In genomic region chr17:55304171-55304859, GRCh38 we compare ENCODE assay signal across 1 cellular context.
TF ChIP-seq lines count a peak whose summit lies in the region.

No MANE protein-coding gene starts in this region.

TF ChIP-seq in HepG2, 621 proteins besides CTCF, POLR2A, EP300 and RAD21 (continued from another document and continues in another):
- TF ChIP-seq REPIN1 (CRISPR knock-in tag; IDR thresholded peaks at IDR 0.05; ENCODE audit: borderline replicate concordance, low read depth) (no peak), ZNF580 (CRISPR knock-in tag; IDR thresholded peaks at IDR 0.05; ENCODE audit: borderline replicate concordance, low read depth) (no peak), RXRA (CRISPR knock-in tag; IDR thresholded peaks at IDR 0.05) (0 out of 2 replicates have a peak, but pooled peaks have one; percentile 50), FOSL2 (CRISPR knock-in tag; IDR thresholded peaks at IDR 0.05) (no peak; the same call in 1 of the 2 replicates), ADNP (CRISPR knock-in tag; IDR thresholded peaks at IDR 0.05) (no peak), EHMT2 (IDR thresholded peaks at IDR 0.05; ENCODE audit: borderline replicate concordance, low read depth, low read length) (no peak), GFI1 (CRISPR knock-in tag; IDR thresholded peaks at IDR 0.05; ENCODE audit: borderline replicate concordance) (no peak), TSC22D2 (CRISPR knock-in tag; IDR thresholded peaks at IDR 0.05; ENCODE audit: borderline replicate concordance) (no peak), NCOA2 (CRISPR knock-in tag; IDR thresholded peaks at IDR 0.05) (no peak), CBX2 (IDR thresholded peaks at IDR 0.05; ENCODE audit: low read depth, low read length) (no peak), CBX2 (CRISPR knock-in tag; IDR thresholded peaks at IDR 0.05; ENCODE audit: low read depth) (no peak), MAF1 (CRISPR knock-in tag; IDR thresholded peaks at IDR 0.05; ENCODE audit: borderline replicate concordance) (no peak), SSRP1 (CRISPR knock-in tag; IDR thresholded peaks at IDR 0.05) (peak; percentile 65; the same call in 1 of the 2 replicates), ZNF720 (CRISPR knock-in tag; IDR thresholded peaks at IDR 0.05) (no peak), BCL6 (CRISPR knock-in tag; IDR thresholded peaks at IDR 0.05) (no peak), IRX3 (CRISPR knock-in tag; IDR thresholded peaks at IDR 0.05; ENCODE audit: borderline replicate concordance, low read depth) (no peak), TARDBP (CRISPR knock-in tag; IDR thresholded peaks at IDR 0.05) (no peak), ZNF724P (CRISPR knock-in tag; IDR thresholded peaks at IDR 0.05; ENCODE audit: borderline replicate concordance) (no peak), GABPA (IDR thresholded peaks at IDR 0.05; ENCODE audit: low read depth, low read length) (no peak), GABPA (CRISPR knock-in tag; IDR thresholded peaks at IDR 0.05; ENCODE audit: low read depth) (no peak), SKIL (CRISPR knock-in tag; IDR thresholded peaks at IDR 0.05; ENCODE audit: borderline replicate concordance) (no peak), ZNF564 (CRISPR knock-in tag; IDR thresholded peaks at IDR 0.05) (no peak), ZNF569 (CRISPR knock-in tag; IDR thresholded peaks at IDR 0.05; ENCODE audit: borderline replicate concordance) (no peak), ZNF562 (CRISPR knock-in tag; IDR thresholded peaks at IDR 0.05; ENCODE audit: borderline replicate concordance) (no peak), ZNF761 (CRISPR knock-in tag; conservative IDR thresholded peaks at IDR 0.05) (peak; percentile 83), KAT8 (CRISPR knock-in tag; IDR thresholded peaks at IDR 0.05) (no peak), SP1 (IDR thresholded peaks at IDR 0.05) (no peak), SP1 (CRISPR knock-in tag; IDR thresholded peaks at IDR 0.05) (no peak), ZC3H4 (CRISPR knock-in tag; IDR thresholded peaks at IDR 0.05; ENCODE audit: borderline replicate concordance) (no peak), ZNF740 (CRISPR knock-in tag; IDR thresholded peaks at IDR 0.05) (no peak), TEAD2 (CRISPR knock-in tag; IDR thresholded peaks at IDR 0.05) (no peak), FOXO1 (CRISPR knock-in tag; IDR thresholded peaks at IDR 0.05) (no peak), ZNF619 (CRISPR knock-in tag; IDR thresholded peaks at IDR 0.05) (peak; percentile 77; the same call in 1 of the 2 replicates), ZNF768 (CRISPR knock-in tag; IDR thresholded peaks at IDR 0.05) (no peak), PHF21A (CRISPR knock-in tag; IDR thresholded peaks at IDR 0.05) (no peak), ZBTB1 (CRISPR knock-in tag; IDR thresholded peaks at IDR 0.05; ENCODE audit: borderline replicate concordance) (no peak), NFAT5 (CRISPR knock-in tag; IDR thresholded peaks at IDR 0.05) (no peak), SP5 (CRISPR knock-in tag; IDR thresholded peaks at IDR 0.05; ENCODE audit: borderline replicate concordance, low read depth) (no peak), ZNF598 (CRISPR knock-in tag; IDR thresholded peaks at IDR 0.05; ENCODE audit: borderline replicate concordance) (no peak; the same call in 1 of the 2 replicates), PCBP1 (IDR thresholded peaks at IDR 0.05; ENCODE audit: borderline replicate concordance, low read depth, low read length) (no peak), ZBTB43 (CRISPR knock-in tag; conservative IDR thresholded peaks at IDR 0.05) (no peak), AGO1 (IDR thresholded peaks at IDR 0.05; ENCODE audit: low read depth, low read length, poor library complexity, severe bottlenecking) (no peak), JDP2 (CRISPR knock-in tag; IDR thresholded peaks at IDR 0.05; ENCODE audit: borderline replicate concordance) (no peak)
- TF ChIP-seq, protein P1, sequence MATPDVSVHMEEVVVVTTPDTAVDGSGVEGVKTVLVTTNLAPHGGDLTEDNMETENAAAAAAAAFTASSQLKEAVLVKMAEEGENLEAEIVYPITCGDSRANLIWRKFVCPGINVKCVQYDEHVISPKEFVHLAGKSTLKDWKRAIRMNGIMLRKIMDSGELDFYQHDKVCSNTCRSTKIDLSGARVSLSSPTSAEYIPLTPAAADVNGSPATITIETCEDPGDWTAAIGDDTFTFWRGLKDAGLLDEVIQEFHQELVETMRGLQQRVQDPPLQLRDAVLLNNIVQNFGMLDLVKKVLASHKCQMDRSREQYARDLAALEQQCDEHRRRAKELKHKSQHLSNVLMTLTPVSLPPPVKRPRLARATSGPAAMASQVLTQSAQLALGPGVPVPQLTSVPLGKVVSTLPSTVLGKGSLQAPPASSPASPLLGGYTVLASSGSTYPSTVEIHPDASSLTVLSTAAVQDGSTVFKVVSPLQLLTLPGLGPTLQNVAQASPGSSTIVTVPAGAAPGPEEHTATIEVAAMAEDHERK (CRISPR knock-in tag; IDR thresholded peaks at IDR 0.05; ENCODE audit: low read depth): no peak
- TF ChIP-seq, protein P2, sequence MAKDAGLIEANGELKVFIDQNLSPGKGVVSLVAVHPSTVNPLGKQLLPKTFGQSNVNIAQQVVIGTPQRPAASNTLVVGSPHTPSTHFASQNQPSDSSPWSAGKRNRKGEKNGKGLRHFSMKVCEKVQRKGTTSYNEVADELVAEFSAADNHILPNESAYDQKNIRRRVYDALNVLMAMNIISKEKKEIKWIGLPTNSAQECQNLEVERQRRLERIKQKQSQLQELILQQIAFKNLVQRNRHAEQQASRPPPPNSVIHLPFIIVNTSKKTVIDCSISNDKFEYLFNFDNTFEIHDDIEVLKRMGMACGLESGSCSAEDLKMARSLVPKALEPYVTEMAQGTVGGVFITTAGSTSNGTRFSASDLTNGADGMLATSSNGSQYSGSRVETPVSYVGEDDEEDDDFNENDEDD (CRISPR knock-in tag; IDR thresholded peaks at IDR 0.05; ENCODE audit: borderline replicate concordance): no peak
- TF ChIP-seq, protein P3, sequence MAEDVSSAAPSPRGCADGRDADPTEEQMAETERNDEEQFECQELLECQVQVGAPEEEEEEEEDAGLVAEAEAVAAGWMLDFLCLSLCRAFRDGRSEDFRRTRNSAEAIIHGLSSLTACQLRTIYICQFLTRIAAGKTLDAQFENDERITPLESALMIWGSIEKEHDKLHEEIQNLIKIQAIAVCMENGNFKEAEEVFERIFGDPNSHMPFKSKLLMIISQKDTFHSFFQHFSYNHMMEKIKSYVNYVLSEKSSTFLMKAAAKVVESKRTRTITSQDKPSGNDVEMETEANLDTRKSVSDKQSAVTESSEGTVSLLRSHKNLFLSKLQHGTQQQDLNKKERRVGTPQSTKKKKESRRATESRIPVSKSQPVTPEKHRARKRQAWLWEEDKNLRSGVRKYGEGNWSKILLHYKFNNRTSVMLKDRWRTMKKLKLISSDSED (CRISPR knock-in tag; IDR thresholded peaks at IDR 0.05): no peak
- TF ChIP-seq, protein P4, sequence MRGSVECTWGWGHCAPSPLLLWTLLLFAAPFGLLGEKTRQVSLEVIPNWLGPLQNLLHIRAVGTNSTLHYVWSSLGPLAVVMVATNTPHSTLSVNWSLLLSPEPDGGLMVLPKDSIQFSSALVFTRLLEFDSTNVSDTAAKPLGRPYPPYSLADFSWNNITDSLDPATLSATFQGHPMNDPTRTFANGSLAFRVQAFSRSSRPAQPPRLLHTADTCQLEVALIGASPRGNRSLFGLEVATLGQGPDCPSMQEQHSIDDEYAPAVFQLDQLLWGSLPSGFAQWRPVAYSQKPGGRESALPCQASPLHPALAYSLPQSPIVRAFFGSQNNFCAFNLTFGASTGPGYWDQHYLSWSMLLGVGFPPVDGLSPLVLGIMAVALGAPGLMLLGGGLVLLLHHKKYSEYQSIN (CRISPR knock-in tag; IDR thresholded peaks at IDR 0.05; ENCODE audit: borderline replicate concordance): no peak
